In genomic region chr2:25606892-25607291, GRCh38 we compare ENCODE assay signal across 8 cellular contexts.
DNase-seq lines count a peak whose midpoint lies in the region; ATAC-seq and FAIRE-seq lines count a peak whose summit lies in the region.

No MANE protein-coding gene starts in this region.

- ATAC-seq in HG03175 (IDR thresholded peaks at IDR 0.05; ENCODE audit: unreplicated experiment) (no peak), HG03520 (IDR thresholded peaks at IDR 0.05; ENCODE audit: unreplicated experiment) (no peak)

- DNase-seq in DMS114 treated with DMSO at 0.1 percent for 48 hours (lab: John Stamatoyannopoulos, UW; ENCODE audit: unreplicated experiment): peak; percentile 18
- DNase-seq in HT1080 (ENCODE audit: low read depth): peak; percentile 13
- peak; percentile 36 for DNase-seq in SW480 (ENCODE audit: low spot score)
- peak; percentile 26 for DNase-seq in glomerular visceral epithelial cell (ENCODE audit: extremely low spot score)
- peak; percentile 31 for DNase-seq in urothelium cell line (ENCODE audit: low spot score)
- DNase-seq in occipital lobe (lab: John Stamatoyannopoulos, UW): no peak

- no peak for FAIRE-seq in urothelium cell line (lab: Jason Lieb, UNC)
